21 cellular contexts compared by ENCODE assay signal in the genomic region with DNA sequence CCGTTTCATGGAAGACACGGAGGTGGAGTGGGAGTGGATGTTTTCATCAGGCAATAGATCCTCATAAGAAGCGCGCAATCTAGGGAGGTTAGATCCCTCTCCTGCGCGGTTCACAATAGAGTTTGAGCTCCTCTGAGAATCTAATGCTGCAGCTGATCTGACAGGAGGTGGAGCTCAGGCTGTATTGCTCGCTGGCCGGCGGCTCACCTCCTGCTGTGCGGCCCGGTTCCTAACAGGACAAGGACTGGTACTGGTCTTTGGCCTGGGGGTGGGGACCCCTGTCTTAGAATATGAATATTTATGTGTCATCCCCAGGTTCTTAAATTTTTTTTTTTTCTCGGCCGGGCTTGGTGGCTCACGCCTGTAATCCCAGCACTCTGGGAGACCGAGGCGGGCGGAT. TPM values are rescaled to one million over a fixed set of nuclear protein-coding genes. Genes with fewer than 3 reads are reported as not detected.
"Had no signal": no experiment of that assay in that cellular context is flagged by ENCODE, and none has a peak within 500 bp of the region (broad histone marks: within the 10 kb centered on the region; RNA-seq: fewer than 3 reads in every experiment).

No MANE protein-coding gene starts in this region.

- H3K36me3 ChIP-seq: brain microvascular endothelial cell, left ventricle myocardium inferior, neutrophil, pancreas, suprapubic skin, transverse colon, uterus had no signal

- FAIRE-seq: pancreas had no signal

- DNase-seq: activated CD4-positive, alpha-beta T cell treated with anti-CD3 and anti-CD28 coated beads, Interleukin-2, amount 10 ng/mL, durations not matched to agents 7 days and 5 days; activated CD8-positive, alpha-beta memory T cell treated with anti-CD3 and anti-CD28 coated beads, Interleukin-2, amount 50 U/mL, for 4 hours; activated CD8-positive, alpha-beta T cell treated with anti-CD3 and anti-CD28 coated beads, Interleukin-2, amount 10 ng/mL, durations not matched to agents 7 days and 5 days; activated naive CD4-positive, alpha-beta T cell treated with anti-CD3 and anti-CD28 coated beads, Interleukin-2, amount 10 ng/mL, durations not matched to agents 7 days and 5 days; activated T-cell treated with anti-CD3 and anti-CD28 coated beads, Interleukin-2, amount 50 U/mL, for 4 hours; aorta; brain microvascular endothelial cell; effector memory CD4-positive, alpha-beta T cell; kidney glomerular epithelial cell; left ventricle myocardium inferior; pancreas; stimulated activated CD4-positive, alpha-beta T cell treated with anti-CD3 and anti-CD28 coated beads, Interleukin-4, amount 100 ng/mL, for 1 hour; stimulated activated naive CD8-positive, alpha-beta T cell treated with anti-CD3 and anti-CD28 coated beads, Interleukin-15, amount 100 ng/mL, for 72 hours; transverse colon; uterus had no signal

- H3K4me2 ChIP-seq: hepatocyte, smooth muscle cell had no signal

- H3K4me1 ChIP-seq: pancreas, suprapubic skin, transverse colon, uterus had no signal

- H3K9me3 ChIP-seq: left ventricle myocardium inferior, neutrophil, pancreas, suprapubic skin, transverse colon, uterus had no signal

- H3K27ac ChIP-seq: brain microvascular endothelial cell, coronary artery, hepatocyte, left ventricle myocardium inferior, neutrophil, pancreas, suprapubic skin, transverse colon, uterus had no signal

- H3K4me3 ChIP-seq: coronary artery, hepatocyte, left ventricle myocardium inferior, pancreas, smooth muscle cell, suprapubic skin, transverse colon, uterus had no signal

- ATAC-seq: activated CD8-positive, alpha-beta T cell treated with anti-CD3 and anti-CD28 coated beads, Interleukin-2, amount 10 ng/mL, durations not matched to agents 7 days and 5 days; activated T-cell treated with anti-CD3 and anti-CD28 coated beads, Interleukin-2, amount 50 U/mL, for 4 hours; pancreas; sciatic nerve; stimulated activated naive CD8-positive, alpha-beta T cell treated with anti-CD3 and anti-CD28 coated beads, Interleukin-15, amount 100 ng/mL, for 72 hours had no signal

- H3K27me3 ChIP-seq: brain microvascular endothelial cell, hepatocyte, pancreas, suprapubic skin, transverse colon, uterus had no signal

- H2AFZ ChIP-seq: hepatocyte had no signal

RNA-seq across cellular contexts. Expression of gene PRICKLE1, which starts 36.7 kb away (rescaled TPM):
- total RNA-seq: activated T-cell treated with anti-CD3 and anti-CD28 coated beads, Interleukin-2, amount 50 U/mL, for 4 hours had no signal
